In genomic region chr2:227816507-227817274, GRCh38 we compare ENCODE assay signal across 18 cellular contexts. TPM values are rescaled to one million over a fixed set of nuclear protein-coding genes. Genes with fewer than 3 reads are reported as not detected.
A peak's percentile ranks its signal among the peaks of the same experiment; 100 is the strongest.
DNase-seq lines count a peak whose midpoint lies in the region; FAIRE-seq and TF ChIP-seq lines count a peak whose summit lies in the region.
"Had no signal": no experiment of that assay in that cellular context is flagged by ENCODE, and none has a peak within 500 bp of the region (broad histone marks: within the 10 kb centered on the region; RNA-seq: fewer than 3 reads in every experiment).

No MANE protein-coding gene starts in this region.

- no peak for TF ChIP-seq CTCF in epithelial cell of proximal tubule (conservative IDR thresholded peaks at IDR 0.05; ENCODE audit: low read depth, low read length)

- H3K4me3 ChIP-seq in epithelial cell of proximal tubule (ENCODE audit: low read depth, low read length) (peak overlapping the region; percentile 53), skeletal muscle satellite cell (ENCODE audit: low read length) (peak overlapping the region; percentile 64)
- H3K4me3 ChIP-seq: coronary artery, esophagus muscularis mucosa, tibial nerve had no signal

- no peak for FAIRE-seq in GM12892 (lab: Jason Lieb, UNC)
- FAIRE-seq: D721Med, HTR-8/SVneo had no signal

- H3K9me3 ChIP-seq in skeletal muscle satellite cell (replicated peaks; ENCODE audit: low read length), result no peaks in the 10 kb centered on the region
- H3K9me3 ChIP-seq: esophagus muscularis mucosa, tibial nerve had no signal

- DNase-seq in activated T-cell treated with anti-CD3 and anti-CD28 coated beads, Interleukin-2, amount 50 U/mL, for 24 hours, result no peak
- DNase-seq in activated T-cell treated with anti-CD3 and anti-CD28 coated beads, Interleukin-2, amount 50 U/mL, for 48 hours, result no peak
- DNase-seq in SKM-1 (lab: John Stamatoyannopoulos, UW; ENCODE audit: unreplicated experiment), result peak; percentile 56
- DNase-seq in epithelial cell of proximal tubule (ENCODE audit: low read depth), result no peak
- DNase-seq in stimulated activated CD4-positive, alpha-beta T cell treated with anti-CD3 and anti-CD28 coated beads, Interleukin-4, amount 100 ng/mL, for 4 hours, result no peak
- DNase-seq in GM12892 (ENCODE audit: insufficient read length), result no peak
- DNase-seq in LoVo (ENCODE audit: low spot score), result no peak
- DNase-seq: activated naive CD4-positive, alpha-beta T cell treated with anti-CD3 and anti-CD28 coated beads, Interleukin-2, amount 50 U/mL, for 16 hours; NCI-H1105 treated with DMSO at 0.1 percent for 48 hours; NCI-H226; nucleus accumbens had no signal

- peaks cover 2% of the 10 kb centered on the region for H3K36me3 Mint-ChIP-seq in activated T-cell treated with anti-CD3 and anti-CD28 coated beads, Interleukin-2, amount 50 U/mL, for 24 hours (ENCODE audit: low read depth)

- no peak for TF ChIP-seq POLR2A in GM12892 (IDR thresholded peaks at IDR 0.05; ENCODE audit: low read depth, low read length)

- peaks cover 37% of the 10 kb centered on the region for H3K4me1 Mint-ChIP-seq in activated T-cell treated with anti-CD3 and anti-CD28 coated beads, Interleukin-2, amount 50 U/mL, for 24 hours (ENCODE audit: low read depth)

- peak overlapping the region; percentile 35 for H3K4me3 Mint-ChIP-seq in activated T-cell treated with anti-CD3 and anti-CD28 coated beads, Interleukin-2, amount 50 U/mL, for 24 hours

- H3K27me3 ChIP-seq in skeletal muscle satellite cell (ENCODE audit: control insufficient read depth, insufficient read depth, low read length), result no peaks in the 10 kb centered on the region
- H3K27me3 ChIP-seq: tibial nerve had no signal

- H3K27ac Mint-ChIP-seq in activated T-cell treated with anti-CD3 and anti-CD28 coated beads, Interleukin-2, amount 50 U/mL, for 24 hours, result no peak overlapping the region

- H3K9ac ChIP-seq in skeletal muscle satellite cell (ENCODE audit: low read depth, low read length), result peak overlapping the region; percentile 92

- H3K4me2 ChIP-seq in skeletal muscle satellite cell (ENCODE audit: low read length), result peak overlapping the region; percentile 81

- H3K36me3 ChIP-seq in skeletal muscle satellite cell (ENCODE audit: insufficient read depth, low read length), result peaks cover 23% of the 10 kb centered on the region
- H3K36me3 ChIP-seq: esophagus muscularis mucosa, tibial nerve had no signal

- no peaks in the 10 kb centered on the region for H3K9me3 Mint-ChIP-seq in activated T-cell treated with anti-CD3 and anti-CD28 coated beads, Interleukin-2, amount 50 U/mL, for 24 hours

- H3K4me1 ChIP-seq in skeletal muscle satellite cell (ENCODE audit: control insufficient read depth, insufficient read depth, low read length), result peaks cover 49% of the 10 kb centered on the region

- H3K27me3 Mint-ChIP-seq in activated T-cell treated with anti-CD3 and anti-CD28 coated beads, Interleukin-2, amount 50 U/mL, for 24 hours, result peaks cover 28% of the 10 kb centered on the region

RNA-seq across cellular contexts. Expression of gene CCL20, which starts 3.0 kb away (rescaled TPM):
- 1.0 and 1.2 TPM in 2 replicates for total RNA-seq in epithelial cell of proximal tubule
- total RNA-seq in skeletal muscle satellite cell (2012; rRNA removed), result 7.6 and 8.7 TPM in 2 replicates
- polyA plus RNA-seq in GM12892 (2012; ENCODE audit: missing spikeins), result 6.3 TPM
- total RNA-seq: tibial nerve had no signal

RNA-seq across cellular contexts. Expression of gene DAW1, which starts 54.7 kb away (rescaled TPM):
- total RNA-seq in epithelial cell of proximal tubule, result 1.6 and 1.7 TPM in 2 replicates
- 12.2 and 13.2 TPM in 2 replicates for total RNA-seq in skeletal muscle satellite cell (2012; rRNA removed)
- not detected for polyA plus RNA-seq in GM12892 (2012; ENCODE audit: missing spikeins)
- total RNA-seq: activated CD8-positive, alpha-beta memory T cell treated with anti-CD3 and anti-CD28 coated beads for 36 hours had no signal
